In the genomic region with DNA sequence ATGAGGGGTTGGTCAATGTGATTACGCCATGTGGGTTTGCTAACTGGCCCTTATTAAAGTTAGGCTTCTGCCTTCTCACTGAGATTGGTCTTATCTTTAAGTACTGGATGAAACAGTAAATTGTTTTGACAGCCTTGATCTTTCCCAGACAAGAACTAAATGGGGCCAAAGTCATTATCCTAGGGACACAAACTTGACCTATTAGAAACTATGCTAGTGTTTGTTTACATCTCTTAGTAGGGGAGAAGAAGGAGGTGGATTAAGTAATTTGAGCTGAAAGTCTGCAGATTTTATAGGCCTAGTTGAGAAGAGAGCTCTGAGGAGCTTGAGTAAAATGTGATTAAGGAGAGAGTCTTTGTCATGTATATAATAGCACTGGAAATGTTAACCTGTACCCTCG, we compare ENCODE assay signal across 26 cellular contexts.
"Had no signal": no experiment of that assay in that cellular context is flagged by ENCODE, and none has a peak within 500 bp of the region (broad histone marks: within the 10 kb centered on the region; RNA-seq: fewer than 3 reads in every experiment).

No MANE protein-coding gene starts in this region.

- H3K4me1 ChIP-seq: esophagus muscularis mucosa, gastroesophageal sphincter, right lobe of liver had no signal

- H3K9me3 ChIP-seq: gastroesophageal sphincter, right lobe of liver, tibial artery had no signal

- H3K36me3 Mint-ChIP-seq: activated naive CD8-positive, alpha-beta T cell treated with anti-CD3 and anti-CD28 coated beads for 36 hours; naive B cell had no signal

- H3K27me3 ChIP-seq: esophagus muscularis mucosa, gastroesophageal sphincter, right lobe of liver, tibial artery had no signal

- H3K36me3 ChIP-seq: esophagus muscularis mucosa, gastroesophageal sphincter, right lobe of liver, tibial artery had no signal

- H3K9me3 Mint-ChIP-seq: activated T-cell treated with anti-CD3 and anti-CD28 coated beads, Interleukin-2, amount 50 U/mL, for 4 hours; neural crest cell; stimulated activated naive CD8-positive, alpha-beta T cell treated with anti-CD3 and anti-CD28 coated beads, Interleukin-15, amount 100 ng/mL, for 72 hours had no signal

- H3K27ac Mint-ChIP-seq: activated B cell treated with CpG ODN at 0.5 μM for 24 hours; activated CD4-positive, alpha-beta T cell treated with anti-CD3 and anti-CD28 coated beads for 36 hours; activated naive CD8-positive, alpha-beta T cell treated with anti-CD3 and anti-CD28 coated beads for 36 hours; activated T-helper 2 cell treated with anti-CD3 and anti-CD28 coated beads, Interferon-gamma antibody, Interleukin-2, Interleukin-4, amounts not matched to agents 10 μg/mL and 5 μg/mL and 100 μg/mL, durations not matched to agents 14 hours and 24 hours and 36 hours; dendritic cell treated with granulocyte-macrophage colony-stimulating factor and Interleukin-4, amounts not matched to agents 40 ng/mL and 50 ng/mL, for 4 days; naive B cell; stimulated activated naive CD8-positive, alpha-beta T cell treated with anti-CD3 and anti-CD28 coated beads, Interleukin-15, amount 100 ng/mL, for 72 hours had no signal

- DNase-seq: activated B cell treated with CpG ODN at 0.5 μM for 24 hours; activated CD4-positive, alpha-beta T cell treated with anti-CD3 and anti-CD28 coated beads for 36 hours; activated CD4-positive, alpha-beta T cell treated with anti-CD3 and anti-CD28 coated beads, Interleukin-2, amount 50 U/mL, for 4 hours; activated CD8-positive, alpha-beta memory T cell treated with anti-CD3 and anti-CD28 coated beads, Interleukin-2, amount 50 U/mL, for 48 hours; activated naive CD4-positive, alpha-beta T cell treated with Interleukin-2 at 50 U/mL for 16 hours; activated naive CD8-positive, alpha-beta T cell treated with anti-CD3 and anti-CD28 coated beads for 36 hours; activated T-cell treated with anti-CD3 and anti-CD28 coated beads, Interleukin-2, amount 50 U/mL, for 4 hours; amygdala; effector memory CD4-positive, alpha-beta T cell; head of caudate nucleus; hypothalamus; mesendoderm; naive B cell; posterior cingulate gyrus; right lobe of liver; stimulated activated CD4-positive, alpha-beta T cell treated with anti-CD3 and anti-CD28 coated beads, Interleukin-1b, Interleukin-23, amount 100 ng/mL, for 48 hours; stimulated activated naive CD8-positive, alpha-beta T cell treated with anti-CD3 and anti-CD28 coated beads, Interleukin-15, amount 100 ng/mL, for 72 hours; T-helper 1 cell; T-helper 9 cell; tibial artery had no signal

- H3K4me3 ChIP-seq: esophagus muscularis mucosa, gastroesophageal sphincter, right lobe of liver, skin epidermis, tibial artery had no signal

- H3K4me3 Mint-ChIP-seq: activated B cell treated with CpG ODN at 0.5 μM for 24 hours; activated CD4-positive, alpha-beta T cell treated with anti-CD3 and anti-CD28 coated beads for 36 hours; activated naive CD8-positive, alpha-beta T cell treated with anti-CD3 and anti-CD28 coated beads for 36 hours; activated T-cell treated with anti-CD3 and anti-CD28 coated beads, Interleukin-2, amount 50 U/mL, for 4 hours; dendritic cell treated with granulocyte-macrophage colony-stimulating factor and Interleukin-4, amounts not matched to agents 40 ng/mL and 50 ng/mL, for 4 days; naive B cell; neural crest cell; stimulated activated naive CD8-positive, alpha-beta T cell treated with anti-CD3 and anti-CD28 coated beads, Interleukin-15, amount 100 ng/mL, for 72 hours had no signal

- H3K4me1 Mint-ChIP-seq: activated B cell treated with CpG ODN at 0.5 μM for 24 hours; activated CD4-positive, alpha-beta T cell treated with anti-CD3 and anti-CD28 coated beads for 36 hours; activated naive CD8-positive, alpha-beta T cell treated with anti-CD3 and anti-CD28 coated beads for 36 hours; naive B cell; neural crest cell; stimulated activated naive CD8-positive, alpha-beta T cell treated with anti-CD3 and anti-CD28 coated beads, Interleukin-15, amount 100 ng/mL, for 72 hours had no signal

- H3K27ac ChIP-seq: esophagus muscularis mucosa, gastroesophageal sphincter, right lobe of liver, skin epidermis, tibial artery had no signal

- H3K27me3 Mint-ChIP-seq: activated CD4-positive, alpha-beta T cell treated with anti-CD3 and anti-CD28 coated beads for 36 hours; activated naive CD8-positive, alpha-beta T cell treated with anti-CD3 and anti-CD28 coated beads for 36 hours; dendritic cell treated with granulocyte-macrophage colony-stimulating factor and Interleukin-4, amounts not matched to agents 40 ng/mL and 50 ng/mL, for 4 days; stimulated activated naive CD8-positive, alpha-beta T cell treated with anti-CD3 and anti-CD28 coated beads, Interleukin-15, amount 100 ng/mL, for 72 hours had no signal
